Comparison of ENCODE assay signal across 9 cellular contexts in the genomic region with DNA sequence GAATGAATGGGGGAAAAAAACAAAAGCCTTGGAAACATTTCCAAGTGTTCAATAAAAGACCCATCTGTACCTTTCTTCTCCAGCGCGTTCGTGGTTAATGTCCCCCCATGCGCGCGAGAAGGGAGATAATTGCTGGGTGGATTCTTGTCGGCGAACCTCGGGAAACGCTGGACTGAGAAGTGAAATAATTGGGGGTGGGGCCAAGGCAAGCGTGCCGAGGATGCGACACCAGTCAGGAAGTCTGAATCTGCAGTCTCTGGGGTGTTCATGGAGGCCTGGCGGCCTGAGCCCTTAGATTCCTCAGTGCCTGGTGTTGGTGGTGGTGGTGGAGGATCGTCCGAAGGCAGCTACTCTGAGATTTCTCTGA. TPM values are rescaled to one million over a fixed set of nuclear protein-coding genes. Genes with fewer than 3 reads are reported as not detected.
DNase-seq lines count a peak whose midpoint lies in the region; ATAC-seq and TF ChIP-seq lines count a peak whose summit lies in the region.
"Had no signal": no experiment of that assay in that cellular context is flagged by ENCODE, and none has a peak within 500 bp of the region (broad histone marks: within the 10 kb centered on the region; RNA-seq: fewer than 3 reads in every experiment).

No MANE protein-coding gene starts in this region.

- CTCF ChIA-PET in Panc1 (lab: Charles Lee) = no interaction called here

- peaks cover 75% of the 10 kb centered on the region for H3K27me3 Mint-ChIP-seq in CD4-positive, CD25-positive, alpha-beta regulatory T cell
- H3K27me3 Mint-ChIP-seq in immature natural killer cell (ENCODE audit: low read depth in 3 of 3) = peaks cover 11 to 60% (median 19%) of the 10 kb centered on the region in 3 donors

- no peaks in the 10 kb centered on the region for H3K36me3 ChIP-seq in CD4-positive, CD25-positive, alpha-beta regulatory T cell (ENCODE audit: control insufficient read depth, insufficient read depth, low read length)
- H3K36me3 ChIP-seq in Panc1 (ENCODE audit: control insufficient read depth, insufficient read depth, low read length) = no peaks in the 10 kb centered on the region
- H3K36me3 ChIP-seq: adrenal gland had no signal

- H3K4me1 ChIP-seq in CD4-positive, CD25-positive, alpha-beta regulatory T cell (ENCODE audit: control insufficient read depth, insufficient read depth, low read length, poor library complexity, severe bottlenecking) = peaks cover 32% of the 10 kb centered on the region
- H3K4me1 ChIP-seq in Panc1 (ENCODE audit: control insufficient read depth, insufficient read depth, low read length) = no peaks in the 10 kb centered on the region
- H3K4me1 ChIP-seq: adrenal gland had no signal

- ATAC-seq in CD4-positive, CD25-positive, alpha-beta regulatory T cell (ENCODE audit: low read depth in 2 of 2) = no peak
- peak; percentile 23 for ATAC-seq in GM21825 (IDR thresholded peaks at IDR 0.05; ENCODE audit: unreplicated experiment)
- ATAC-seq in Panc1 = no peak

- DNase-seq in CD4-positive, CD25-positive, alpha-beta regulatory T cell = no peak
- no peak for DNase-seq in Panc1 (ENCODE audit: low read depth, low spot score)
- peak in 1 of 3 donors; percentile 14 for DNase-seq in immature natural killer cell
- no peak for DNase-seq in superior temporal gyrus (ENCODE audit: extremely low spot score)
- no peak for DNase-seq in T1000 (lab: John Stamatoyannopoulos, UW)
- no peak for DNase-seq in NCI-H1436 (lab: John Stamatoyannopoulos, UW)
- DNase-seq in mucosa of gallbladder (ENCODE audit: low spot score) = no peak

- peaks cover 0 to 11% (median 1%) of the 10 kb centered on the region in 7 donors for H3K9me3 Mint-ChIP-seq in CD4-positive, CD25-positive, alpha-beta regulatory T cell
- peaks cover 0 to 2% (median 0%) of the 10 kb centered on the region in 6 donors for H3K9me3 Mint-ChIP-seq in immature natural killer cell

- no peak overlapping the region for H3K27ac ChIP-seq in CD4-positive, CD25-positive, alpha-beta regulatory T cell (ENCODE audit: insufficient read depth, low read length, poor library complexity, severe bottlenecking)
- no peak overlapping the region for H3K27ac ChIP-seq in Panc1 (ENCODE audit: low read length)
- H3K27ac ChIP-seq: adrenal gland had no signal

- H3K4me3 ChIP-seq in CD4-positive, CD25-positive, alpha-beta regulatory T cell (ENCODE audit: low read depth, low read length) = peak overlapping the region; percentile 19
- H3K4me3 ChIP-seq in Panc1 (ENCODE audit: low read depth in 2 of 2, low read length in 2 of 2) = no peak overlapping the region

- no peaks in the 10 kb centered on the region for H3K36me3 Mint-ChIP-seq in CD4-positive, CD25-positive, alpha-beta regulatory T cell
- no peaks in the 10 kb centered on the region for H3K36me3 Mint-ChIP-seq in immature natural killer cell

- POLR2A ChIA-PET in Panc1 (lab: Charles Lee) = no interaction called here

- H3K27me3 ChIP-seq in CD4-positive, CD25-positive, alpha-beta regulatory T cell (ENCODE audit: control insufficient read depth, insufficient read depth, low read length) = peaks cover 29% of the 10 kb centered on the region
- H3K27me3 ChIP-seq in Panc1 (ENCODE audit: control insufficient read depth, insufficient read depth, low read length) = peaks cover 13% of the 10 kb centered on the region

- intact Hi-C loops in Panc1 (cut with micrococcal nuclease; ENCODE audit: unreplicated experiment) = no loop called here

- H3K27ac Mint-ChIP-seq in CD4-positive, CD25-positive, alpha-beta regulatory T cell = no peak overlapping the region
- no peak overlapping the region for H3K27ac Mint-ChIP-seq in immature natural killer cell

- H3K4me3 Mint-ChIP-seq in CD4-positive, CD25-positive, alpha-beta regulatory T cell = peak overlapping the region in 2 of 4 donors; percentile 63 to 69
- peak overlapping the region; percentile 29 to 67 (median 58) for H3K4me3 Mint-ChIP-seq in immature natural killer cell

- peak; percentile 31 for TF ChIP-seq CTCF in Panc1 (IDR thresholded peaks at IDR 0.05)

- BruUV-seq in Panc1 (replicated peaks; lab: Mats Ljungman, UMichigan) = no TSS peak

- in situ Hi-C loops in Panc1 (cut with HindIII; ENCODE audit: low pct_unique_long_range_greater_than_20kb, low sequenced_read_pairs) = no loop called here

- no peaks in the 10 kb centered on the region for H3K9me3 ChIP-seq in CD4-positive, CD25-positive, alpha-beta regulatory T cell (ENCODE audit: control insufficient read depth in 2 of 2, low read length in 2 of 2)
- no peaks in the 10 kb centered on the region for H3K9me3 ChIP-seq in Panc1 (ENCODE audit: control insufficient read depth, insufficient read depth, low read depth, low read length)
- H3K9me3 ChIP-seq: adrenal gland had no signal

- H3K4me1 Mint-ChIP-seq in CD4-positive, CD25-positive, alpha-beta regulatory T cell = peaks cover 13 to 42% (median 20%) of the 10 kb centered on the region in 4 donors
- H3K4me1 Mint-ChIP-seq in immature natural killer cell = peaks cover 24 to 26% of the 10 kb centered on the region in 2 donors

RNA-seq across cellular contexts. Expression of a gene that starts 5.3 kb away (rescaled TPM):
- not detected for total RNA-seq in CD4-positive, CD25-positive, alpha-beta regulatory T cell
- polyA plus RNA-seq in CD4-positive, CD25-positive, alpha-beta regulatory T cell = not detected
- 0.15 TPM for total RNA-seq in Panc1 (2021; ENCODE audit: unreplicated experiment)
- not detected for polyA plus RNA-seq in Panc1 (2012; ENCODE audit: insufficient read length)
- not detected for polyA plus RNA-seq in immature natural killer cell
- not detected for total RNA-seq in mucosa of gallbladder
- total RNA-seq: adrenal gland had no signal
- polyA plus RNA-seq: adrenal gland had no signal
